In genomic region chr5:982377-983237, GRCh38 we compare ENCODE assay signal across 9 cellular contexts. TPM values are rescaled to one million over a fixed set of nuclear protein-coding genes. Genes with fewer than 3 reads are reported as not detected.
DNase-seq lines count a peak whose midpoint lies in the region; ATAC-seq and TF ChIP-seq lines count a peak whose summit lies in the region.
"Had no signal": no experiment of that assay in that cellular context is flagged by ENCODE, and none has a peak within 500 bp of the region (broad histone marks: within the 10 kb centered on the region; RNA-seq: fewer than 3 reads in every experiment).

No MANE protein-coding gene starts in this region.

- H3K4me1 Mint-ChIP-seq in CD14-positive monocyte, result no peaks in the 10 kb centered on the region
- peaks cover 48% of the 10 kb centered on the region for H3K4me1 Mint-ChIP-seq in activated CD8-positive, alpha-beta T cell treated with anti-CD3 and anti-CD28 coated beads, Interleukin-2, amount 10 ng/mL, durations not matched to agents 7 days and 5 days (ENCODE audit: low read depth)

- no peak overlapping the region for H3K4me3 Mint-ChIP-seq in CD14-positive monocyte
- no peak overlapping the region for H3K4me3 Mint-ChIP-seq in activated CD8-positive, alpha-beta T cell treated with anti-CD3 and anti-CD28 coated beads, Interleukin-2, amount 10 ng/mL, durations not matched to agents 7 days and 5 days
- H3K4me3 Mint-ChIP-seq: activated CD4-positive, alpha-beta memory T cell treated with anti-CD3 and anti-CD28 coated beads for 36 hours had no signal

- intact Hi-C loops in CD14-positive monocyte (cut with micrococcal nuclease), result no loop called here

- CTCF ChIA-PET in activated CD8-positive, alpha-beta T cell treated with anti-CD3 and anti-CD28 coated beads, Interleukin-2, amount 10 ng/mL, durations not matched to agents 7 days and 5 days (lab: Charles Lee), result no interaction called here

- TF ChIP-seq CTCF in CD14-positive monocyte (IDR thresholded peaks at IDR 0.05), result no peak

- H3K27ac Mint-ChIP-seq in CD14-positive monocyte, result no peak overlapping the region
- H3K27ac Mint-ChIP-seq in activated CD8-positive, alpha-beta T cell treated with anti-CD3 and anti-CD28 coated beads, Interleukin-2, amount 10 ng/mL, durations not matched to agents 7 days and 5 days, result peak overlapping the region; percentile 50
- H3K27ac Mint-ChIP-seq: activated CD4-positive, alpha-beta memory T cell treated with anti-CD3 and anti-CD28 coated beads for 36 hours had no signal

- no peak for ATAC-seq in activated CD8-positive, alpha-beta T cell treated with anti-CD3 and anti-CD28 coated beads, Interleukin-2, amount 10 ng/mL, durations not matched to agents 7 days and 5 days
- ATAC-seq in HG02610 (IDR thresholded peaks at IDR 0.05; ENCODE audit: unreplicated experiment), result no peak
- ATAC-seq in GM21515 (IDR thresholded peaks at IDR 0.05; ENCODE audit: unreplicated experiment), result no peak

- peaks cover 0 to 26% (median 11%) of the 10 kb centered on the region in 7 donors for H3K9me3 Mint-ChIP-seq in CD14-positive monocyte
- no peaks in the 10 kb centered on the region for H3K9me3 Mint-ChIP-seq in activated CD8-positive, alpha-beta T cell treated with anti-CD3 and anti-CD28 coated beads, Interleukin-2, amount 10 ng/mL, durations not matched to agents 7 days and 5 days (ENCODE audit: insufficient read depth)

- H3K27me3 Mint-ChIP-seq in CD14-positive monocyte (ENCODE audit: low read depth in 3 of 3), result peaks cover 6 to 9% (median 8%) of the 10 kb centered on the region in 3 donors
- H3K27me3 Mint-ChIP-seq in activated CD8-positive, alpha-beta T cell treated with anti-CD3 and anti-CD28 coated beads, Interleukin-2, amount 10 ng/mL, durations not matched to agents 7 days and 5 days (ENCODE audit: low read depth), result peaks cover 27% of the 10 kb centered on the region

- no peaks in the 10 kb centered on the region for H3K36me3 Mint-ChIP-seq in CD14-positive monocyte
- H3K36me3 Mint-ChIP-seq in activated CD8-positive, alpha-beta T cell treated with anti-CD3 and anti-CD28 coated beads, Interleukin-2, amount 10 ng/mL, durations not matched to agents 7 days and 5 days (ENCODE audit: low read depth), result peaks cover 3% of the 10 kb centered on the region
- H3K36me3 Mint-ChIP-seq: activated CD4-positive, alpha-beta memory T cell treated with anti-CD3 and anti-CD28 coated beads for 36 hours had no signal

- DNase-seq in CD14-positive monocyte (ENCODE audit: low spot score) (peak; percentile 41), HuH-7.5 (ENCODE audit: low spot score) (peak; percentile 44), mesenteric fat pad (ENCODE audit: low spot score) (peak; percentile 81), DMS153 (lab: John Stamatoyannopoulos, UW) (no peak)
- DNase-seq in activated CD8-positive, alpha-beta T cell treated with anti-CD3 and anti-CD28 coated beads, Interleukin-2, amount 10 ng/mL, durations not matched to agents 7 days and 5 days, result no peak
- DNase-seq in activated T-cell treated with anti-CD3 and anti-CD28 coated beads, Interleukin-2, amount 50 U/mL, for 1 hour, result no peak
- DNase-seq: activated CD4-positive, alpha-beta memory T cell treated with anti-CD3 and anti-CD28 coated beads for 36 hours had no signal

- POLR2A ChIA-PET in activated CD8-positive, alpha-beta T cell treated with anti-CD3 and anti-CD28 coated beads, Interleukin-2, amount 10 ng/mL, durations not matched to agents 7 days and 5 days (lab: Charles Lee), result no interaction called here

RNA-seq across cellular contexts. Expression of gene NKD2, which starts 26.0 kb away (rescaled TPM):
- polyA plus RNA-seq in CD14-positive monocyte, result not detected
- total RNA-seq in activated CD8-positive, alpha-beta T cell treated with anti-CD3 and anti-CD28 coated beads, Interleukin-2, amount 10 ng/mL, durations not matched to agents 7 days and 5 days, result 1 to 10 TPM; 1.3 to 3.2 TPM
- total RNA-seq in mesenteric fat pad, result 17.1 TPM

Comparison
In these comparisons a context has a peak if more than half of its experiments do, and no peak if none do; other contexts are left out.
1. DNase-seq: peak in CD14-positive monocyte (single experiment), HuH-7.5 (single experiment) and mesenteric fat pad (single experiment); none in activated CD8-positive, alpha-beta T cell treated with anti-CD3 and anti-CD28 coated beads, Interleukin-2, amount 10 ng/mL, durations not matched to agents 7 days and 5 days (single experiment), DMS153 (single experiment) and activated T-cell treated with anti-CD3 and anti-CD28 coated beads, Interleukin-2, amount 50 U/mL, for 1 hour (single experiment).